In the genomic region with DNA sequence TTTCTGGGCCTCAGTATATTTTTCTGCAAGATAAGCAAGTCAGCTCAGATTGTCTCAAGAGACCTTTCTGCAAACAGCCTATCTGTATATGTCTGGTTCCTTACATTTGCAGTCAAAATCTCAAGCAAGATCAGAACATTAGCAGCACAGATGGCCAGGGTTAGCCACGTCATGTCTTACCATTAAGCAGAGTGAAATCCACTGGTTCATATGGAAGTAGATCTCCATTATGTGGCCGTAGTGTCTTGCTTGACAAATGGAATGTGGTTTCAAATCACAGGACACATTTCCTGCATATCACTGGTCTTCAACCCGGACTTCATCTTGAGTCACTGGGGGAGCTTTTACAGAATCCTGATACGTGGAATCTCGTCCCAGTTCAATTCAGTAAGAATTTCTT, we compare ENCODE assay signal across 1 cellular context.
TF ChIP-seq lines count a peak whose summit lies in the region.

No MANE protein-coding gene starts in this region.

TF ChIP-seq in IMR-90, 13 proteins besides CTCF, POLR2A, EP300 and RAD21:
- TF ChIP-seq NFE2L2 (IDR thresholded peaks at IDR 0.05; ENCODE audit: low read depth, low read length) (no peak), CEBPB (IDR thresholded peaks at IDR 0.05; ENCODE audit: low read depth, low read length) (no peak), CHD1 (IDR thresholded peaks at IDR 0.05; ENCODE audit: low read depth, low read length) (no peak), MAFK (IDR thresholded peaks at IDR 0.05; ENCODE audit: low read depth, low read length) (no peak), FOS (IDR thresholded peaks at IDR 0.05; ENCODE audit: low read depth, low read length) (no peak), MAZ (IDR thresholded peaks at IDR 0.05; ENCODE audit: borderline replicate concordance, low read depth, low read length) (no peak), MXI1 (IDR thresholded peaks at IDR 0.05; ENCODE audit: borderline replicate concordance, low read depth, low read length) (no peak), RCOR1 (IDR thresholded peaks at IDR 0.05; ENCODE audit: insufficient replicate concordance, low read length) (no peak), RFX5 (IDR thresholded peaks at IDR 0.05; ENCODE audit: low read depth, low read length) (no peak), BHLHE40 (IDR thresholded peaks at IDR 0.05; ENCODE audit: low read depth, low read length) (no peak), SMC3 (IDR thresholded peaks at IDR 0.05; ENCODE audit: low read depth, low read length) (no peak)
- TF ChIP-seq, protein P1, sequence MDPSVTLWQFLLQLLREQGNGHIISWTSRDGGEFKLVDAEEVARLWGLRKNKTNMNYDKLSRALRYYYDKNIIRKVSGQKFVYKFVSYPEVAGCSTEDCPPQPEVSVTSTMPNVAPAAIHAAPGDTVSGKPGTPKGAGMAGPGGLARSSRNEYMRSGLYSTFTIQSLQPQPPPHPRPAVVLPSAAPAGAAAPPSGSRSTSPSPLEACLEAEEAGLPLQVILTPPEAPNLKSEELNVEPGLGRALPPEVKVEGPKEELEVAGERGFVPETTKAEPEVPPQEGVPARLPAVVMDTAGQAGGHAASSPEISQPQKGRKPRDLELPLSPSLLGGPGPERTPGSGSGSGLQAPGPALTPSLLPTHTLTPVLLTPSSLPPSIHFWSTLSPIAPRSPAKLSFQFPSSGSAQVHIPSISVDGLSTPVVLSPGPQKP (IDR thresholded peaks at IDR 0.05; ENCODE audit: borderline replicate concordance, low read depth, low read length): no peak
- TF ChIP-seq, protein P2, sequence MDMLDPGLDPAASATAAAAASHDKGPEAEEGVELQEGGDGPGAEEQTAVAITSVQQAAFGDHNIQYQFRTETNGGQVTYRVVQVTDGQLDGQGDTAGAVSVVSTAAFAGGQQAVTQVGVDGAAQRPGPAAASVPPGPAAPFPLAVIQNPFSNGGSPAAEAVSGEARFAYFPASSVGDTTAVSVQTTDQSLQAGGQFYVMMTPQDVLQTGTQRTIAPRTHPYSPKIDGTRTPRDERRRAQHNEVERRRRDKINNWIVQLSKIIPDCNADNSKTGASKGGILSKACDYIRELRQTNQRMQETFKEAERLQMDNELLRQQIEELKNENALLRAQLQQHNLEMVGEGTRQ (IDR thresholded peaks at IDR 0.05; ENCODE audit: low read depth, low read length): no peak
